29 cellular contexts compared by ENCODE assay signal in the genomic region with DNA sequence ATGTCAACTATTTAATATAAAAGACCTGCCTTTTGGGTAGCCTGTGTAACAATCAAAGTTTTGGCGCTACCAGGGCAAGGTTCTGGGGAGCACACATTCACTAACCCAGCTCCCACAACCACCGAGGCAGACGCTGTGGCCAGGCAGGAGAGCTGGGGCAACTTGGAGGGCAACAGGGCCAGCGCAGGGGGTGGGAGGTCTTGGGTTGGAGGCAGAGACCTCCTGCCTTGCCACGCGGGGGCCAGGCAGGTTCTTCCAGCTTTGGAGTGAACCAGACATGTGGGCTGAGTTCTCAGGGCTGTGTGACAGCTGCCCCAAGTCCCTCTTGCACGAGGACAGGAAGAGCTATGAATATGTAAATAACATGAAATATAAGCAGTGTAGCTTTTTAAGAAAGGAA.
"Had no signal": no experiment of that assay in that cellular context is flagged by ENCODE, and none has a peak within 500 bp of the region (broad histone marks: within the 10 kb centered on the region; RNA-seq: fewer than 3 reads in every experiment).

No MANE protein-coding gene starts in this region.

- H3K9me3 ChIP-seq: left ventricle myocardium inferior, mucosa of descending colon, pancreas, prostate gland, stomach, testis, thyroid gland, transverse colon, upper lobe of left lung, vagina had no signal

- H3K36me3 Mint-ChIP-seq: naive thymus-derived CD4-positive, alpha-beta T cell; natural killer cell treated with Interleukin-12 subunit alpha and Interleukin-12 subunit beta and Interleukin-15 and Interleukin-18, amount 100 ng/mL, for 72 hours had no signal

- ATAC-seq: mucosa of descending colon; naive thymus-derived CD4-positive, alpha-beta T cell; natural killer cell treated with Interleukin-12 subunit alpha and Interleukin-12 subunit beta and Interleukin-15 and Interleukin-18, amount 100 ng/mL, for 72 hours; pancreas; right cardiac atrium; sciatic nerve; stimulated activated naive B cell treated with anti-CD40 and anti-IgM and Interleukin-4, amounts not matched to agents 10 μg/mL and 1 μg/mL and 100 μg/mL, for 72 hours; stimulated activated naive CD8-positive, alpha-beta T cell treated with anti-CD3 and anti-CD28 coated beads, Interleukin-15, Interleukin-2, amounts not matched to agents 100 U/mL and 50 U/mL, for 24 hours had no signal

- H3K27ac ChIP-seq: hepatocyte, left ventricle myocardium inferior, pancreas, prostate gland, stomach, testis, thyroid gland, transverse colon, upper lobe of left lung, vagina had no signal

- H3K4me1 ChIP-seq: pancreas, prostate gland, testis had no signal

- H3K36me3 ChIP-seq: left ventricle myocardium inferior, pancreas, prostate gland, stomach, thyroid gland, transverse colon, upper lobe of left lung, vagina had no signal

- H3K4me3 ChIP-seq: hepatocyte, left ventricle myocardium inferior, lung, mucosa of descending colon, pancreas, prostate gland, smooth muscle cell, stomach, testis, thyroid gland, transverse colon, upper lobe of left lung, vagina had no signal

- H3K4me3 Mint-ChIP-seq: naive thymus-derived CD4-positive, alpha-beta T cell; natural killer cell treated with Interleukin-12 subunit alpha and Interleukin-12 subunit beta and Interleukin-15 and Interleukin-18, amount 100 ng/mL, for 72 hours; stimulated activated naive B cell treated with anti-CD40 and anti-IgM and Interleukin-4, amounts not matched to agents 10 μg/mL and 1 μg/mL and 100 μg/mL, for 72 hours had no signal

- H3K9me3 Mint-ChIP-seq: natural killer cell treated with Interleukin-12 subunit alpha and Interleukin-12 subunit beta and Interleukin-15 and Interleukin-18, amount 100 ng/mL, for 72 hours had no signal

- H3K27me3 ChIP-seq: hepatocyte, pancreas, testis, thyroid gland, transverse colon, upper lobe of left lung, vagina had no signal

- DNase-seq: islet precursor cell; left ventricle myocardium inferior; mesendoderm; midbrain; mucosa of descending colon; naive thymus-derived CD4-positive, alpha-beta T cell; nucleus accumbens; pancreas; posterior cingulate gyrus; retina; right cardiac atrium; stimulated activated CD4-positive, alpha-beta T cell treated with anti-CD3 and anti-CD28 coated beads, Interleukin-12 subunit alpha, Interleukin-12 subunit beta, amount 100 ng/mL, for 4 hours; stimulated activated CD4-positive, alpha-beta T cell treated with anti-CD3 and anti-CD28 coated beads, Interleukin-15, amount 100 ng/mL, for 24 hours; stimulated activated CD4-positive, alpha-beta T cell treated with anti-CD3 and anti-CD28 coated beads, Interleukin-2, amount 100 ng/mL, for 24 hours; stimulated activated CD4-positive, alpha-beta T cell treated with anti-CD3 and anti-CD28 coated beads, Interleukin-4, amount 100 ng/mL, for 1 hour; stimulated activated naive B cell treated with anti-CD40 and anti-IgM and Interleukin-4, amounts not matched to agents 10 μg/mL and 1 μg/mL and 100 μg/mL, for 72 hours; stimulated activated naive CD8-positive, alpha-beta T cell treated with anti-CD3 and anti-CD28 coated beads, Interleukin-15, Interleukin-2, amounts not matched to agents 100 U/mL and 50 U/mL, for 24 hours; testis; thyroid gland; transverse colon had no signal

- H3K27ac Mint-ChIP-seq: naive thymus-derived CD4-positive, alpha-beta T cell; stimulated activated naive B cell treated with anti-CD40 and anti-IgM and Interleukin-4, amounts not matched to agents 10 μg/mL and 1 μg/mL and 100 μg/mL, for 72 hours had no signal
